Comparison of ENCODE assay signal across 8 cellular contexts in the genomic region with DNA sequence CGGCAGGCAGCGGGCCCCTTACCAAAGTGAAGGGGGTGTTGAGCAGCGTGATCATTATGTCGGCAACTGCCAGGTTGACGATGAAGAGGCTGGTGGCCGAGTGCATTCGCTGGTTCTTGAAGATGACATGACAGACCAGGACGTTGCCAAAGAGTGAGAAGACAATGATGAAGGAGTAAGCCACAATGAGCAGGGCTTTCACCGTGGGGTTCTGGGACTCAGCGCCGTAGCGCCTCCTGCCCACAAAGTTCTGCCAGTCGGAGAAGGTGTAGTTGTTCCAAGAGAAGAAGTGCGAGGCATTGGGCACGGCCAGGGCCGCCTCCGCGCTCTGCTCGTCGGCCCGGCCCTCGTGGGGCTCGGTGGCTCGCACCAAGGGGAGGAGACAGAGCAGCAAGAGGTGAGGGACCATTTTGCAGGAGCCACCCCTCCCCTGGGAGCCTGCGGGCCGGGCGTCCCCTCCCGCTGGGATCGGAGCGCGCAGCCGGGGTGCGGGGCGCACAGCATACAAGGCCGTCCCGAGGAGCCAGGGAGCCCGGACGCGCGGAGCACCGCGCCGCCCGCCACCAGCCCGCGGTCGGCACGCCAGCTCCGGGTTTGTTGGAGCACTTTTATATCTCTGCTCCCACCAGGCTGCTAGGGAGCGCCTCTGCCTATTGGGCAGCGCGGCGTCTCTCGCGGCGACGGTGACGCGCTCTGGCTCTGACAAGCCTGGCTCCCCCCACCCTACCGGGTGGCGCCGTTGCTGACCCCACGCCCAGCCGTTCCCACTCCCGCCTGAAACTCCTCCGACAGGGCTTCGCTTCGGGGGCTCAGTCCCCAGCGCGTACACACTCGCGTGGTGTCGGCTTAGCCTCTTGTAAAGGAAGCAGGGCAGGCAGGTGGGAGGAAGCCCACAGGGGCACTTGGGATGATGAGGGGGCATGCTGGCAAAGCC. TPM values are rescaled to one million over a fixed set of nuclear protein-coding genes. Genes with fewer than 3 reads are reported as not detected.
DNase-seq lines count a peak whose midpoint lies in the region; ATAC-seq and TF ChIP-seq lines count a peak whose summit lies in the region.

A gene (minus strand): TSS at position 581 of the 934 bp plus-strand sequence. CDS start 172 bp downstream, at position 409.

- peak; percentile 11 for TF ChIP-seq CTCF in fibroblast of the aortic adventitia (IDR thresholded peaks at IDR 0.05; ENCODE audit: insufficient read depth, low read length)

- H3K4me3 ChIP-seq in fibroblast of the aortic adventitia (ENCODE audit: low read depth, low read length): peak within 1 kb of the TSS; percentile 50

- no peak within 1 kb of the TSS for H3K27ac Mint-ChIP-seq in activated T-helper 17 cell treated with anti-CD3 and anti-CD28 coated beads, Interleukin-2, amount 50 U/mL, for 72 hours

- peaks cover 43% of the 10 kb centered on the region for H3K27me3 Mint-ChIP-seq in activated T-helper 17 cell treated with anti-CD3 and anti-CD28 coated beads, Interleukin-2, amount 50 U/mL, for 72 hours

- ATAC-seq in GM18858 (IDR thresholded peaks at IDR 0.05; ENCODE audit: unreplicated experiment) (no peak), left colon (no peak), HG02678 (IDR thresholded peaks at IDR 0.05; ENCODE audit: unreplicated experiment) (no peak)
- ATAC-seq in activated T-helper 17 cell treated with anti-CD3 and anti-CD28 coated beads, Interleukin-2, amount 50 U/mL, for 72 hours (replicated peaks): no peak

- peaks cover 4% of the 10 kb centered on the region for H3K9me3 Mint-ChIP-seq in activated T-helper 17 cell treated with anti-CD3 and anti-CD28 coated beads, Interleukin-2, amount 50 U/mL, for 72 hours

- intact Hi-C loops in left colon (cut with DNase I, micrococcal nuclease): no loop called here

- H3K4me3 Mint-ChIP-seq in activated T-helper 17 cell treated with anti-CD3 and anti-CD28 coated beads, Interleukin-2, amount 50 U/mL, for 72 hours: no peak within 1 kb of the TSS

- DNase-seq in EL: peak; percentile 24
- peak; percentile 23 to 81 for DNase-seq in NCI-H526 (lab: John Stamatoyannopoulos, UW)
- DNase-seq in fibroblast of the aortic adventitia (ENCODE audit: low read depth): peak; percentile 10
- peak; percentile 16 for DNase-seq in occipital lobe (lab: John Stamatoyannopoulos, UW)
- DNase-seq in left colon: no peak

- no peaks in the 10 kb centered on the region for H3K36me3 Mint-ChIP-seq in activated T-helper 17 cell treated with anti-CD3 and anti-CD28 coated beads, Interleukin-2, amount 50 U/mL, for 72 hours (ENCODE audit: low read depth)

- peaks cover 8% of the 10 kb centered on the region for H3K4me1 Mint-ChIP-seq in activated T-helper 17 cell treated with anti-CD3 and anti-CD28 coated beads, Interleukin-2, amount 50 U/mL, for 72 hours

RNA-seq across cellular contexts. Expression of the gene that starts here (rescaled TPM):
- total RNA-seq in fibroblast of the aortic adventitia (ENCODE audit: low replicate concordance) (not detected in 2 replicates), occipital lobe (1.6 TPM), left colon (under 1 TPM in 1 of 2 donors, not detected in 1; 0.08 TPM)
- under 1 TPM; 0.11 to 0.30 TPM for total RNA-seq in activated T-helper 17 cell treated with anti-CD3 and anti-CD28 coated beads, Interleukin-2, amount 50 U/mL, for 72 hours

Comparison
In these comparisons a context has a peak if more than half of its experiments do, and no peak if none do; other contexts are left out.
1. Peak in DNase-seq and H3K4me3 ChIP-seq in fibroblast of the aortic adventitia; RNA of the gene not detected or under 1 TPM.
2. DNase-seq: peak in EL (single experiment), NCI-H526 (2 of 2) and occipital lobe (single experiment); none in left colon (0 of 2).